In the genomic region with DNA sequence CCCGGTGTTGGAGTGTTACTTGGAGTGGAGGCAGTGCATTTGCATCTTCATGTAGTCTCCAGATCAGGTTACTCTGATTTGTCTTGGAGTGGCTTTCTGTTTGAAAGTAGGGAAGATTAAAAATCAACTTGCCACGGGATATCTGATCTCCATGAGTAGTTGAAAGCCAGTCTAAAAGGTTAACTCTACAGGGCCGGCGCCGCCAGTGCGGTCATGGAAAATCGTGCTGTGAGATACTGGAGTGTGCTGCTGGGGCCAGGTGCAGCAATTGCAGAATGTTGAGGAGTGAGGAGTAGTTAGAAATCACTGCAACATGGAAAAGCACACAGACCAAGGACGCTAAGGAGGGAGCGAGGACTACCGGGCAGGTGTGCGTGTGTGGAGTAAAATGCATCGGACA, we compare ENCODE assay signal across 20 cellular contexts.
"Had no signal": no experiment of that assay in that cellular context is flagged by ENCODE, and none has a peak within 500 bp of the region (broad histone marks: within the 10 kb centered on the region; RNA-seq: fewer than 3 reads in every experiment).

No MANE protein-coding gene starts in this region.

- DNase-seq: activated CD4-positive, alpha-beta T cell treated with anti-CD3 and anti-CD28 coated beads, Interleukin-2, amount 50 U/mL, for 1 hour; activated CD4-positive, CD25-positive, alpha-beta regulatory T cell treated with anti-CD3 and anti-CD28 coated beads, Interleukin-2, amount 50 U/mL, for 72 hours; activated CD8-positive, alpha-beta memory T cell treated with anti-CD3 and anti-CD28 coated beads, Interleukin-2, amount 50 U/mL, for 4 hours; activated effector memory CD4-positive, alpha-beta T cell treated with Interleukin-2 at 50 U/mL for 16 hours; activated naive CD4-positive, alpha-beta T cell treated with anti-CD3 and anti-CD28 coated beads, Interleukin-2, amount 50 U/mL, for 16 hours; activated T-cell treated with anti-CD3 and anti-CD28 coated beads, Interleukin-2, amount 50 U/mL, for 48 hours; aorta; brain microvascular endothelial cell; cortex of kidney; head of caudate nucleus; stimulated activated CD4-positive, alpha-beta T cell treated with anti-CD3 and anti-CD28 coated beads, Interleukin-4, amount 100 ng/mL, for 1 hour; stimulated activated naive CD8-positive, alpha-beta T cell treated with anti-CD3 and anti-CD28 coated beads, Interleukin-15, amount 100 ng/mL, for 72 hours; upper lobe of left lung had no signal

- H3K4me3 ChIP-seq: lung, prostate gland, smooth muscle cell, upper lobe of left lung had no signal

- H3K4me2 ChIP-seq: smooth muscle cell had no signal

- H3K9me3 ChIP-seq: prostate gland, upper lobe of left lung had no signal

- H3K36me3 ChIP-seq: prostate gland had no signal

- H3K27ac ChIP-seq: brain microvascular endothelial cell, prostate gland, upper lobe of left lung had no signal

- H3K27me3 ChIP-seq: brain microvascular endothelial cell, upper lobe of left lung had no signal

- ATAC-seq: left lobe of liver; sciatic nerve; stimulated activated naive CD8-positive, alpha-beta T cell treated with anti-CD3 and anti-CD28 coated beads, Interleukin-15, amount 100 ng/mL, for 72 hours had no signal

- FAIRE-seq: frontal cortex, keratinocyte had no signal
